ENCODE assay signal across 24 cellular contexts in genomic region chr2:82526267-82526666, GRCh38.
"Had no signal": no experiment of that assay in that cellular context is flagged by ENCODE, and none has a peak within 500 bp of the region (broad histone marks: within the 10 kb centered on the region; RNA-seq: fewer than 3 reads in every experiment).

No MANE protein-coding gene starts in this region.

- H3K4me1 ChIP-seq: esophagus muscularis mucosa, foreskin keratinocyte, heart right ventricle, left lung, lower lobe of right lung had no signal

- H3K27me3 Mint-ChIP-seq: naive B cell had no signal

- H3K27ac ChIP-seq: coronary artery, dorsolateral prefrontal cortex, esophagus muscularis mucosa, foreskin keratinocyte, heart right ventricle, left lung, lower lobe of right lung had no signal

- H3K27me3 ChIP-seq: dorsolateral prefrontal cortex, esophagus muscularis mucosa, foreskin keratinocyte, heart right ventricle, left lung had no signal

- H3K9me3 ChIP-seq: esophagus muscularis mucosa, lower lobe of right lung, mucosa of descending colon had no signal

- FAIRE-seq: colon, endothelial cell of umbilical vein, frontal cortex, islet of Langerhans, keratinocyte had no signal

- H3K4me3 Mint-ChIP-seq: mesothelial cell of epicardium, naive B cell had no signal

- H3K27ac Mint-ChIP-seq: mesothelial cell of epicardium, naive B cell had no signal

- H3K4me1 Mint-ChIP-seq: mesothelial cell of epicardium, naive B cell had no signal

- DNase-seq: dermis blood vessel endothelial cell; dorsolateral prefrontal cortex; effector CD4-positive, alpha-beta T cell; effector memory CD4-positive, alpha-beta T cell; foreskin keratinocyte; glutamatergic neuron; head of caudate nucleus; heart right ventricle; hippocampal formation; left cardiac atrium; left lung; left ventricle myocardium superior; lower lobe of right lung; mesenchymal stem cell; mucosa of descending colon; naive B cell had no signal

- H3K36me3 Mint-ChIP-seq: mesothelial cell of epicardium, naive B cell had no signal

- H3K36me3 ChIP-seq: esophagus muscularis mucosa, heart right ventricle, left lung, lower lobe of right lung had no signal

- H3K4me3 ChIP-seq: coronary artery, dorsolateral prefrontal cortex, esophagus muscularis mucosa, heart right ventricle, left lung, lower lobe of right lung, mucosa of descending colon had no signal

- ATAC-seq: foreskin keratinocyte, heart right ventricle, left cardiac atrium, left lung, left ventricle myocardium superior, lower lobe of right lung, mucosa of descending colon had no signal
